Comparison of ENCODE assay signal across 1 cellular context in genomic region chr5:122366501-122366900, GRCh38.
TF ChIP-seq lines count a peak whose summit lies in the region.

No MANE protein-coding gene starts in this region.

TF ChIP-seq in H1, 55 proteins besides CTCF, POLR2A, EP300 and RAD21:
- TF ChIP-seq CHD7 (IDR thresholded peaks at IDR 0.05; ENCODE audit: insufficient replicate concordance, low read length) (no peak), PHF8 (conservative IDR thresholded peaks at IDR 0.05; ENCODE audit: low read depth, low read length) (no peak), GABPA (IDR thresholded peaks at IDR 0.05; ENCODE audit: borderline replicate concordance, insufficient read depth, low read length) (no peak), RBBP5 (IDR thresholded peaks at IDR 0.05; ENCODE audit: borderline replicate concordance, low read depth, low read length) (no peak), SIRT6 (IDR thresholded peaks at IDR 0.05; ENCODE audit: low read length) (no peak), ATF2 (IDR thresholded peaks at IDR 0.05; ENCODE audit: low read length) (no peak), TAF7 (optimal IDR thresholded peaks at IDR 0.05; ENCODE audit: borderline replicate concordance, low read depth, low read length) (no peak), CREB1 (IDR thresholded peaks at IDR 0.05) (no peak), EGR1 (IDR thresholded peaks at IDR 0.05; ENCODE audit: borderline replicate concordance, low read depth, low read length) (no peak), NRF1 (IDR thresholded peaks at IDR 0.05; ENCODE audit: low read depth, low read length) (no peak), ATF3 (IDR thresholded peaks at IDR 0.05; ENCODE audit: insufficient read depth, low read depth, low read length) (no peak), CTBP2 (IDR thresholded peaks at IDR 0.05; ENCODE audit: borderline replicate concordance, insufficient read depth, insufficient read length, low read length) (no peak), BACH1 (IDR thresholded peaks at IDR 0.05; ENCODE audit: low read length) (no peak), RNF2 (IDR thresholded peaks at IDR 0.05; ENCODE audit: borderline replicate concordance, low read depth, low read length, missing control alignments, poor library complexity, severe bottlenecking) (no peak), KDM5A (IDR thresholded peaks at IDR 0.05; ENCODE audit: low read length) (no peak), SIX5 (IDR thresholded peaks at IDR 0.05; ENCODE audit: low read depth, low read length) (no peak), KDM1A (IDR thresholded peaks at IDR 0.05; ENCODE audit: borderline replicate concordance, low read length) (no peak)
